1 cellular context compared by ENCODE assay signal in genomic region chr2:223632826-223633225, GRCh38.
TF ChIP-seq lines count a peak whose summit lies in the region.

No MANE protein-coding gene starts in this region.

TF ChIP-seq in HepG2, 621 proteins besides CTCF, POLR2A, EP300 and RAD21 (continued from another document and continues in another):
- no peak for TF ChIP-seq GLMP (CRISPR knock-in tag; IDR thresholded peaks at IDR 0.05; ENCODE audit: borderline replicate concordance)
- TF ChIP-seq DMAP1 (CRISPR knock-in tag; IDR thresholded peaks at IDR 0.05), result no peak
- TF ChIP-seq ZNF564 (CRISPR knock-in tag; IDR thresholded peaks at IDR 0.05), result no peak
- TF ChIP-seq RBM22 (optimal IDR thresholded peaks at IDR 0.05; ENCODE audit: low read length), result no peak
- TF ChIP-seq AGO1 (IDR thresholded peaks at IDR 0.05; ENCODE audit: low read depth, low read length, poor library complexity, severe bottlenecking), result no peak
- no peak for TF ChIP-seq HDAC1 (CRISPR knock-in tag; IDR thresholded peaks at IDR 0.05)
- no peak for TF ChIP-seq FOXO4 (CRISPR knock-in tag; conservative IDR thresholded peaks at IDR 0.05)
- no peak for TF ChIP-seq IRF9 (CRISPR knock-in tag; IDR thresholded peaks at IDR 0.05; ENCODE audit: borderline replicate concordance)
- no peak for TF ChIP-seq THYN1 (CRISPR knock-in tag; IDR thresholded peaks at IDR 0.05; ENCODE audit: borderline replicate concordance, low read depth)
- no peak for TF ChIP-seq HMG20A (CRISPR knock-in tag; IDR thresholded peaks at IDR 0.05; ENCODE audit: borderline replicate concordance)
- TF ChIP-seq ETV5 (CRISPR knock-in tag; IDR thresholded peaks at IDR 0.05; ENCODE audit: borderline replicate concordance), result no peak
- TF ChIP-seq CHD4 (IDR thresholded peaks at IDR 0.05; ENCODE audit: borderline replicate concordance, low read length), result no peak
- TF ChIP-seq SOX5 (CRISPR knock-in tag; IDR thresholded peaks at IDR 0.05; ENCODE audit: borderline replicate concordance), result peak; percentile 24; the same call in 1 of the 2 replicates
- TF ChIP-seq HOXA3 (CRISPR knock-in tag; IDR thresholded peaks at IDR 0.05), result peak; percentile 14; the same call in 1 of the 2 replicates
- TF ChIP-seq ZNF280B (CRISPR knock-in tag; IDR thresholded peaks at IDR 0.05; ENCODE audit: borderline replicate concordance), result no peak
- TF ChIP-seq RXRB (CRISPR knock-in tag; IDR thresholded peaks at IDR 0.05; ENCODE audit: borderline replicate concordance), result peak; percentile 17; the same call in 1 of the 2 replicates
- TF ChIP-seq HOXA9 (CRISPR knock-in tag; IDR thresholded peaks at IDR 0.05; ENCODE audit: borderline replicate concordance), result no peak
- no peak for TF ChIP-seq SOX6 (IDR thresholded peaks at IDR 0.05)
- peak; percentile 28; the same call in 1 of the 2 replicates for TF ChIP-seq SOX6 (CRISPR knock-in tag; IDR thresholded peaks at IDR 0.05)
- no peak for TF ChIP-seq ZNF879 (CRISPR knock-in tag; IDR thresholded peaks at IDR 0.05)
- no peak for TF ChIP-seq ZNF530 (CRISPR knock-in tag; IDR thresholded peaks at IDR 0.05; ENCODE audit: low read depth)
- TF ChIP-seq ZHX1 (CRISPR knock-in tag; IDR thresholded peaks at IDR 0.05; ENCODE audit: low read depth), result no peak
- TF ChIP-seq CREM (IDR thresholded peaks at IDR 0.05), result no peak
- no peak for TF ChIP-seq CREM (CRISPR knock-in tag; IDR thresholded peaks at IDR 0.05)
- peak; percentile 99 for TF ChIP-seq ZNF264 (CRISPR knock-in tag; IDR thresholded peaks at IDR 0.05)
- TF ChIP-seq NFKB2 (CRISPR knock-in tag; IDR thresholded peaks at IDR 0.05; ENCODE audit: borderline replicate concordance), result no peak
- TF ChIP-seq ZNF343 (CRISPR knock-in tag; IDR thresholded peaks at IDR 0.05), result no peak
- peak; percentile 48; the same call in 1 of the 2 replicates for TF ChIP-seq ARID5B (CRISPR knock-in tag; IDR thresholded peaks at IDR 0.05)
- TF ChIP-seq FOXA3 (CRISPR knock-in tag; IDR thresholded peaks at IDR 0.05), result peak; percentile 26; the same call in 1 of the 2 replicates
- peak; percentile 82; the same call in 1 of the 2 replicates for TF ChIP-seq NCOR1 (IDR thresholded peaks at IDR 0.05; ENCODE audit: borderline replicate concordance, low read length)
- no peak for TF ChIP-seq USF2 (IDR thresholded peaks at IDR 0.05; ENCODE audit: low read depth, low read length)
- TF ChIP-seq USF2 (CRISPR knock-in tag; IDR thresholded peaks at IDR 0.05; ENCODE audit: borderline replicate concordance), result no peak
- TF ChIP-seq FOXP1 (IDR thresholded peaks at IDR 0.05), result no peak
- 0 out of 2 replicates have a peak, but pooled peaks have one; percentile 19 for TF ChIP-seq FOXP1 (CRISPR knock-in tag; IDR thresholded peaks at IDR 0.05)
- TF ChIP-seq FLYWCH1 (CRISPR knock-in tag; IDR thresholded peaks at IDR 0.05), result no peak
- TF ChIP-seq ZNF317 (CRISPR knock-in tag; IDR thresholded peaks at IDR 0.05), result no peak
- TF ChIP-seq KDM2A (CRISPR knock-in tag; IDR thresholded peaks at IDR 0.05; ENCODE audit: borderline replicate concordance, low read depth), result no peak
- no peak for TF ChIP-seq PHF8 (CRISPR knock-in tag; IDR thresholded peaks at IDR 0.05)
- TF ChIP-seq SOX13 (IDR thresholded peaks at IDR 0.05), result no peak
- peak in 1 of 2 experiments; percentile 24; a peak in 1 of 4 replicates for TF ChIP-seq SOX13 (CRISPR knock-in tag; conservative IDR thresholded peaks at IDR 0.05 in 1 of 2, IDR thresholded peaks at IDR 0.05 in 1 of 2)
- TF ChIP-seq RFX1 (IDR thresholded peaks at IDR 0.05), result 0 out of 2 replicates have a peak, but pooled peaks have one; percentile 7
- TF ChIP-seq ZNF512B (CRISPR knock-in tag; IDR thresholded peaks at IDR 0.05; ENCODE audit: borderline replicate concordance), result no peak
- 0 out of 2 replicates have a peak, but pooled peaks have one; percentile 48 for TF ChIP-seq ONECUT2 (CRISPR knock-in tag; IDR thresholded peaks at IDR 0.05)
- TF ChIP-seq THAP8 (CRISPR knock-in tag; IDR thresholded peaks at IDR 0.05; ENCODE audit: borderline replicate concordance), result no peak
- peak; percentile 43 for TF ChIP-seq HNF4A (CRISPR knock-in tag; IDR thresholded peaks at IDR 0.05)
- peak; percentile 52; the same call in 1 of the 2 replicates for TF ChIP-seq ZKSCAN1 (IDR thresholded peaks at IDR 0.05; ENCODE audit: low read length)
